ENCODE assay signal across 30 cellular contexts in the genomic region with DNA sequence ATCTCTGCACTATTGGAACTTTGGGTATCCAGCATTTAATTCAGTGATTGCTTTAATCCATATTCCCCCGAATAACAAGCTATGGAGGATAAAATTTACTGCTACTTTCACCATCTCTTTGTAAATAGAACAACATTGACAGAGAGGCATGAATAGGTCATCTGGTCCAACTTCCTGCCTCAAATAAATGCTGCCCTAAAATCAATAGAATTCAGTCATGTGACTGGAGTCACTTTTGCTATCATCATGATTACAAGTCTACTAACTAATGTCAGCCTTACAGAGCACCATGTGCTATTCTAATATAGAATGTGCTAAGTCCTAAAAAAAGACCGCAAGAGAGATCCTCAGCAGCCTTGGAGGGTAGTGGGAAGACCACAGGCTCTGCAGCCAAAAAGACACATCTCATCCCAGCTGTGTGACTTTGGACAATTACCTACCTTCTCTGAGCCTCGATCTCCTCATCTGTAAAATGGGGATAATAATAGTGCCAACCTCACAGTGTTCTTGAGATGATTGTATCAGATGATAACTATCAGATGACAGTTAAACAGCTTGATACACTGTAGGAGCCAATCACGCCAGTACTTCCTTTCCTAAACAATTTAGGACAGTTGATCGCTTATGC.
"Had no signal": no experiment of that assay in that cellular context is flagged by ENCODE, and none has a peak within 500 bp of the region (broad histone marks: within the 10 kb centered on the region; RNA-seq: fewer than 3 reads in every experiment).

No MANE protein-coding gene starts in this region.

- H3K4me1 ChIP-seq: ascending aorta, SJSA1 had no signal

- H3K27me3 ChIP-seq: ascending aorta had no signal

- H3K9me3 ChIP-seq: ascending aorta, MG63, SJSA1, SK-N-SH had no signal

- DNase-seq: activated B cell treated with CpG ODN at 0.5 μM for 24 hours; activated CD4-positive, alpha-beta memory T cell treated with anti-CD3 and anti-CD28 coated beads, Interleukin-2, amount 10 ng/mL, durations not matched to agents 7 days and 5 days; activated CD4-positive, alpha-beta T cell treated with anti-CD3 and anti-CD28 coated beads for 4 hours; activated CD4-positive, alpha-beta T cell treated with anti-CD3 and anti-CD28 coated beads, Interleukin-2, amount 50 U/mL, for 1 hour; activated CD4-positive, CD25-positive, alpha-beta regulatory T cell treated with anti-CD3 and anti-CD28 coated beads, Interleukin-2, amount 50 U/mL, for 72 hours; activated CD8-positive, alpha-beta memory T cell treated with anti-CD3 and anti-CD28 coated beads for 24 hours; activated CD8-positive, alpha-beta memory T cell treated with anti-CD3 and anti-CD28 coated beads, Interleukin-2, amount 10 ng/mL, durations not matched to agents 7 days and 5 days; activated CD8-positive, alpha-beta memory T cell treated with anti-CD3 and anti-CD28 coated beads, Interleukin-2, amount 50 U/mL, for 48 hours; activated effector memory CD4-positive, alpha-beta T cell treated with Interleukin-2 at 50 U/mL for 16 hours; activated naive CD4-positive, alpha-beta T cell treated with anti-CD3 and anti-CD28 coated beads, Interleukin-2, amount 10 ng/mL, durations not matched to agents 7 days and 5 days; activated naive CD8-positive, alpha-beta T cell treated with anti-CD3 and anti-CD28 coated beads for 36 hours; activated T-cell treated with anti-CD3 and anti-CD28 coated beads, Interleukin-2, amount 50 U/mL, for 48 hours; Kasumi-1; KG1; MG63; NCI-H1048; NCI-H1105 treated with DMSO at 0.1 percent for 48 hours; NCI-H1436; NCI-H187; NCI-H2029 treated with DMSO at 0.1 percent for 48 hours; NCI-H2107; NCI-H2171; NCI-H510A; NCI-H526; RPMI8226; SHP77 treated with DMSO at 0.1 percent for 48 hours; SK-N-SH had no signal

- H3K27ac ChIP-seq: ascending aorta, cardiac muscle cell, SJSA1 had no signal

- H3K4me3 ChIP-seq: ascending aorta, cardiac muscle cell, MG63, SJSA1 had no signal

- H3K36me3 ChIP-seq: ascending aorta, cardiac muscle cell, MG63, SJSA1 had no signal
